9 cellular contexts compared by ENCODE assay signal in genomic region chr14:61730756-61731373, GRCh38. TPM values are rescaled to one million over a fixed set of nuclear protein-coding genes. Genes with fewer than 3 reads are reported as not detected.
DNase-seq lines count a peak whose midpoint lies in the region; ATAC-seq and TF ChIP-seq lines count a peak whose summit lies in the region.
"Had no signal": no experiment of that assay in that cellular context is flagged by ENCODE, and none has a peak within 500 bp of the region (broad histone marks: within the 10 kb centered on the region; RNA-seq: fewer than 3 reads in every experiment).

No MANE protein-coding gene starts in this region.

- H3K9me3 Mint-ChIP-seq in immature natural killer cell: no peaks in the 10 kb centered on the region

- H3K36me3 Mint-ChIP-seq in immature natural killer cell: peaks cover 18 to 49% (median 27%) of the 10 kb centered on the region in 3 donors

- H3K4me3 Mint-ChIP-seq in immature natural killer cell: no peak overlapping the region

- no peak for TF ChIP-seq POLR2A in heart left ventricle (IDR thresholded peaks at IDR 0.05)

- peak overlapping the region in 5 of 6 donors; percentile 5 to 85 (median 49) for H3K27ac Mint-ChIP-seq in immature natural killer cell

- H3K36me3 ChIP-seq in heart left ventricle: peaks cover 0 to 100% (median 91%) of the 10 kb centered on the region in 9 donors
- H3K36me3 ChIP-seq in upper lobe of right lung: peaks cover 89% of the 10 kb centered on the region

- H3K27me3 ChIP-seq in heart left ventricle: no peaks in the 10 kb centered on the region
- no peaks in the 10 kb centered on the region for H3K27me3 ChIP-seq in upper lobe of right lung

- H3K4me1 Mint-ChIP-seq in immature natural killer cell: no peaks in the 10 kb centered on the region

- H3K27ac ChIP-seq in heart left ventricle: peak overlapping the region in 3 of 12 donors; percentile 18 to 44 (median 25)
- no peak overlapping the region for H3K27ac ChIP-seq in VCaP
- H3K27ac ChIP-seq in upper lobe of right lung: no peak overlapping the region

- TF ChIP-seq CTCF in heart left ventricle (IDR thresholded peaks at IDR 0.05): peak in 11 of 12 donors; percentile 26 to 71 (median 55)
- TF ChIP-seq CTCF in VCaP (conservative IDR thresholded peaks at IDR 0.05): peak; percentile 57
- TF ChIP-seq CTCF in upper lobe of right lung (IDR thresholded peaks at IDR 0.05): peak; percentile 55

- H3K4me1 ChIP-seq in heart left ventricle (peaks cover 0 to 26% (median 8%) of the 10 kb centered on the region in 12 donors), upper lobe of right lung (no peaks in the 10 kb centered on the region)

- H3K9me3 ChIP-seq in heart left ventricle: no peaks in the 10 kb centered on the region
- no peaks in the 10 kb centered on the region for H3K9me3 ChIP-seq in upper lobe of right lung

- DNase-seq in heart left ventricle: no peak
- DNase-seq in Right ventricle myocardium inferior (ENCODE audit: missing footprints): no peak
- peak; percentile 20 to 32 (median 20) for DNase-seq in immature natural killer cell
- DNase-seq in upper lobe of right lung: no peak
- no peak for DNase-seq in GM03348 (ENCODE audit: low spot score)
- no peak for DNase-seq in globus pallidus (ENCODE audit: low spot score)
- DNase-seq: stimulated activated CD4-positive, alpha-beta T cell treated with anti-CD3 and anti-CD28 coated beads, Interleukin-4, amount 100 ng/mL, for 1 hour had no signal

- 41 to 64% (median 54%) methylated on average over 2 of the region's 2 CpGs for WGBS in heart left ventricle, 4 donors

- ATAC-seq in heart left ventricle (no peak), Right ventricle myocardium inferior (no peak), upper lobe of right lung (no peak), HG03521 (IDR thresholded peaks at IDR 0.05; ENCODE audit: unreplicated experiment) (no peak)

- intact Hi-C loops in heart left ventricle (cut with DNase I) (loop anchor here in 9 of 10 donors (2.0 to 10.0 kb wide), 6 partner anchors 34 to 436 kb away; partner anchors contain the start of gene HIF1A (in 1 of the 9)), Right ventricle myocardium inferior (cut with DNase I) (loop anchor here (2.0 kb wide), 1 partner anchor 270 kb away; no protein-coding TSS in a partner anchor), upper lobe of right lung (cut with DNase I) (loop anchor here (10.0 kb wide), 1 partner anchor 266 kb away; no protein-coding TSS in a partner anchor)

- H3K27me3 Mint-ChIP-seq in immature natural killer cell (ENCODE audit: low read depth in 3 of 3): peaks cover 0 to 6% (median 0%) of the 10 kb centered on the region in 3 donors

- H3K4me3 ChIP-seq in heart left ventricle (no peak overlapping the region), upper lobe of right lung (no peak overlapping the region)

RNA-seq across cellular contexts. Expression of gene SNAPC1, which starts 31.4 kb away (rescaled TPM):
- total RNA-seq in heart left ventricle (1 to 10 TPM; 5.9 to 9.0 (median 7.2) TPM), Right ventricle myocardium inferior (11.8 TPM), upper lobe of right lung (6.2 TPM)
- polyA plus RNA-seq in heart left ventricle (1 to 10 TPM; 6.1 to 6.3 TPM), immature natural killer cell (1 to 10 TPM; 2.0 to 4.0 (median 3.4) TPM)

RNA-seq across cellular contexts. Expression of gene HIF1A, which starts 35.6 kb away (rescaled TPM):
- total RNA-seq in heart left ventricle (100 to 1,000 TPM in 1 of 9 donors, 10 to 100 TPM in 8; 52.4 to 157 (median 72.8) TPM), Right ventricle myocardium inferior (53.4 TPM), upper lobe of right lung (108 TPM)
- polyA plus RNA-seq in heart left ventricle (10 to 100 TPM; 12.8 to 76.3 TPM), immature natural killer cell (10 to 100 TPM; 28.7 to 62.2 (median 34.3) TPM)

Comparison
In these comparisons a context has a peak if more than half of its experiments do, and no peak if none do; other contexts are left out.
1. DNase-seq: peak in immature natural killer cell (3 of 3); none in heart left ventricle (0 of 5), Right ventricle myocardium inferior (single experiment), upper lobe of right lung (single experiment), GM03348 (single experiment) and globus pallidus (single experiment).
2. Peak in every context shown above with its lines, with median percentiles within 50 percentile points of each other: CTCF ChIP-seq.